ENCODE assay signal across 8 cellular contexts in the genomic region with DNA sequence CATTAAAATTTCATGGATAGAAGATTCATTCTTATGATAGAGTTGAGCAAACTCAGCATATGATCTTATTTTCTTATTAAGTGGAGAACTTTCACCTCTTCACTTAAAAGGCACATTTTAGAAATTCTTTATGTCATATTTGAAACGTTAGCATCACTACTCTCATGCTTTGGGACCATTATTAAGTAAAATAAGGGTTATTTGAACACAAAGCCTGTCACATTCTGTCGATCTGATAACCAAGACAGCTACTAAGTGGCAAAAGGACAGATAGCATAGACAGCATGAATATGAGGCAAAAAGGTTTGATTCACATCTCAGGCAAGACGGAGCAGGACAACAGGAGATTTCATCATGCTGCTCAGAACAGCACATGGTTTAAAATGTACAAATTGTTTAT.
"Had no signal": no experiment of that assay in that cellular context is flagged by ENCODE, and none has a peak within 500 bp of the region (broad histone marks: within the 10 kb centered on the region; RNA-seq: fewer than 3 reads in every experiment).

No MANE protein-coding gene starts in this region.

- H3K4me3 Mint-ChIP-seq: GM23338, HFFc6, IgD-negative memory B cell had no signal

- H3K9me3 ChIP-seq: HAP-1 had no signal

- ATAC-seq: GM23338, HCT116 had no signal

- H3K9ac ChIP-seq: KMS-11 had no signal

- H3K36me3 ChIP-seq: HAP-1 had no signal

- H3K27me3 Mint-ChIP-seq: IgD-negative memory B cell had no signal

- H3K4me3 ChIP-seq: GM23338, HAP-1 had no signal

- H2AFZ ChIP-seq: GM23338 had no signal

- DNase-seq: H7, HFFc6, KBM-7 had no signal

- H3K4me1 ChIP-seq: HAP-1 had no signal

- H3K36me3 Mint-ChIP-seq: IgD-negative memory B cell had no signal

- H3K27ac ChIP-seq: KMS-11 had no signal

- H3K4me1 Mint-ChIP-seq: GM23338 had no signal

- H3K9me3 Mint-ChIP-seq: GM23338, HFFc6 had no signal

- H3K4me2 ChIP-seq: GM23338, KMS-11 had no signal

- H3K27ac Mint-ChIP-seq: GM23338, HFFc6, IgD-negative memory B cell had no signal
